In the genomic region with DNA sequence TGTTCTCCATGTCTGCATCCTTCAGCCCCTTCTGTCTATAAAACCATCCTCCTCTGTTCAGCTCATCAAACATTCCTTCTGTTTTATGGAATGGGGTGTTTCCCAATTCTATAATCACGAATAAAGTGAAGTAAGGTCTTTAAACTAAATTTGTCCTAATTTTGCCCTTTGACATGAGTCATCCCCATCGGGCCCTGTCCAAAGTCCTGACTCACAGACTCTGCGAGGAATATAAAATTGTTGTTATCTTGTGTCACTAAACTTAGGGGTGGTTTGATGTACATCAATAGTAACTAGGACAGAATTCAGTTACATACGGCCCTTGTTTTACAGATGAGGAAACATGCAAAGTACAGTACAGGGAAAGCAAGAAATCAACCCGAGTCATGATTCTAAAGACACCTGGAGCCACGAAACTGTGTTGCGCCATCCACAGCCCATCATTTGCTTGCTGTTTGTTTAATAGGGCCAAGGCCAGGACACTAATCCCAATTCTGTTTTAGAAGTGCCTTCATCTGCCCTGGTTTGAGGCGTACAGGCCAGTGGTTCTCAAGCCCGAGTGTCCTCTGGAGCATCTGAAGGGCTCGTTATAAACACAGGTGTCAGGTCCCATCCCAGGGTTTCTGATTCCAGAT, we compare ENCODE assay signal across 9 cellular contexts. TPM values are rescaled to one million over a fixed set of nuclear protein-coding genes. Genes with fewer than 3 reads are reported as not detected.
DNase-seq lines count a peak whose midpoint lies in the region; ATAC-seq and TF ChIP-seq lines count a peak whose summit lies in the region.
"Had no signal": no experiment of that assay in that cellular context is flagged by ENCODE, and none has a peak within 500 bp of the region (broad histone marks: within the 10 kb centered on the region; RNA-seq: fewer than 3 reads in every experiment).

No MANE protein-coding gene starts in this region.

- H3K27ac ChIP-seq in tibial artery: peak overlapping the region; percentile 93 to 96

- no peaks in the 10 kb centered on the region for H3K36me3 ChIP-seq in tibial artery

- peaks cover 33% of the 10 kb centered on the region for H3K4me1 Mint-ChIP-seq in activated T-helper 1 cell treated with anti-CD3 and anti-CD28 coated beads, Interleukin-12 subunit alpha, Interleukin-12 subunit beta, Interleukin-2, Interleukin-4 antibody, amounts not matched to agents 30 ng/mL and 10 ng/mL and 1 ng/mL, durations not matched to agents 14 hours and 24 hours and 36 hours (ENCODE audit: low read depth)

- H3K27ac Mint-ChIP-seq in activated T-helper 1 cell treated with anti-CD3 and anti-CD28 coated beads, Interleukin-12 subunit alpha, Interleukin-12 subunit beta, Interleukin-2, Interleukin-4 antibody, amounts not matched to agents 30 ng/mL and 10 ng/mL and 1 ng/mL, durations not matched to agents 14 hours and 24 hours and 36 hours: no peak overlapping the region

- in situ Hi-C loops in G401 (cut with HindIII; ENCODE audit: low sequenced_read_pairs): no loop called here

- no peaks in the 10 kb centered on the region for H3K9me3 ChIP-seq in tibial artery

- TF ChIP-seq CTCF in tibial artery (IDR thresholded peaks at IDR 0.05): no peak

- intact Hi-C loops in activated T-helper 1 cell treated with anti-CD3 and anti-CD28 coated beads, Interleukin-12 subunit alpha, Interleukin-12 subunit beta, Interleukin-2, Interleukin-4 antibody, amounts not matched to agents 30 ng/mL and 10 ng/mL and 1 ng/mL, durations not matched to agents 14 hours and 24 hours and 36 hours (cut with micrococcal nuclease): loop anchor here (5.0 kb wide), 2 partner anchors 123 to 257 kb away; no protein-coding TSS in a partner anchor
- intact Hi-C loops in tibial artery (cut with DNase I; ENCODE audit: low total_unique reads): loop anchor here (5.0 to 10.0 kb wide), 2 partner anchors 180 to 197 kb away; no protein-coding TSS in a partner anchor

- H3K27me3 ChIP-seq in tibial artery: no peaks in the 10 kb centered on the region

- H3K4me1 ChIP-seq in tibial artery: peaks cover 10 to 85% (median 71%) of the 10 kb centered on the region in 4 donors

- peak overlapping the region; percentile 78 for H3K4me3 Mint-ChIP-seq in activated T-helper 1 cell treated with anti-CD3 and anti-CD28 coated beads, Interleukin-12 subunit alpha, Interleukin-12 subunit beta, Interleukin-2, Interleukin-4 antibody, amounts not matched to agents 30 ng/mL and 10 ng/mL and 1 ng/mL, durations not matched to agents 14 hours and 24 hours and 36 hours

- peaks cover 31% of the 10 kb centered on the region for H3K27me3 Mint-ChIP-seq in activated T-helper 1 cell treated with anti-CD3 and anti-CD28 coated beads, Interleukin-12 subunit alpha, Interleukin-12 subunit beta, Interleukin-2, Interleukin-4 antibody, amounts not matched to agents 30 ng/mL and 10 ng/mL and 1 ng/mL, durations not matched to agents 14 hours and 24 hours and 36 hours (ENCODE audit: insufficient read depth)

- H3K36me3 Mint-ChIP-seq in activated T-helper 1 cell treated with anti-CD3 and anti-CD28 coated beads, Interleukin-12 subunit alpha, Interleukin-12 subunit beta, Interleukin-2, Interleukin-4 antibody, amounts not matched to agents 30 ng/mL and 10 ng/mL and 1 ng/mL, durations not matched to agents 14 hours and 24 hours and 36 hours (ENCODE audit: low read depth): peaks cover 8% of the 10 kb centered on the region

- peak overlapping the region in 1 of 2 donors; percentile 67 for H3K4me3 ChIP-seq in tibial artery

- peak; percentile 41 for DNase-seq in activated effector memory CD4-positive, alpha-beta T cell treated with anti-CD3 and anti-CD28 coated beads, Interleukin-2, amount 50 U/mL, for 16 hours
- DNase-seq in activated effector memory CD4-positive, alpha-beta T cell treated with Interleukin-2 at 50 U/mL for 16 hours: no peak
- no peak for DNase-seq in activated T-helper 1 cell treated with anti-CD3 and anti-CD28 coated beads, Interleukin-12 subunit alpha, Interleukin-12 subunit beta, Interleukin-2, Interleukin-4 antibody, amounts not matched to agents 30 ng/mL and 10 ng/mL and 1 ng/mL, durations not matched to agents 14 hours and 24 hours and 36 hours (ENCODE audit: low spot score)
- peak; percentile 31 for DNase-seq in kidney tubule cell (ENCODE audit: low spot score)
- peak; percentile 9 to 51 for DNase-seq in tibial artery
- DNase-seq in G401 (ENCODE audit: low spot score): no peak
- no peak for DNase-seq in kidney glomerular epithelial cell (lab: John Stamatoyannopoulos, UW)
- DNase-seq: NCI-H1092 treated with DMSO at 0.1 percent for 48 hours had no signal

- no peaks in the 10 kb centered on the region for H3K9me3 Mint-ChIP-seq in activated T-helper 1 cell treated with anti-CD3 and anti-CD28 coated beads, Interleukin-12 subunit alpha, Interleukin-12 subunit beta, Interleukin-2, Interleukin-4 antibody, amounts not matched to agents 30 ng/mL and 10 ng/mL and 1 ng/mL, durations not matched to agents 14 hours and 24 hours and 36 hours

- ATAC-seq in HG02610 (IDR thresholded peaks at IDR 0.05; ENCODE audit: unreplicated experiment): no peak

RNA-seq across cellular contexts. Expression of a gene that starts 2.8 kb away (rescaled TPM):
- 11.7 and 12.7 TPM in 2 replicates for total RNA-seq in activated T-helper 1 cell treated with anti-CD3 and anti-CD28 coated beads, Interleukin-12 subunit alpha, Interleukin-12 subunit beta, Interleukin-2, Interleukin-4 antibody, amounts not matched to agents 30 ng/mL and 10 ng/mL and 1 ng/mL, durations not matched to agents 14 hours and 24 hours and 36 hours
- total RNA-seq in G401 (2014; rRNA removed; shearing (Covaris generic)): not detected in 2 replicates

RNA-seq across cellular contexts. Expression of a gene that starts 26.8 kb away (rescaled TPM):
- total RNA-seq in activated T-helper 1 cell treated with anti-CD3 and anti-CD28 coated beads, Interleukin-12 subunit alpha, Interleukin-12 subunit beta, Interleukin-2, Interleukin-4 antibody, amounts not matched to agents 30 ng/mL and 10 ng/mL and 1 ng/mL, durations not matched to agents 14 hours and 24 hours and 36 hours: not detected in 2 replicates
- total RNA-seq in G401 (2014; rRNA removed; shearing (Covaris generic)): not detected in 2 replicates

Comparison
In these comparisons a context has a peak if more than half of its experiments do, and no peak if none do; other contexts are left out.
1. DNase-seq: peak in activated effector memory CD4-positive, alpha-beta T cell treated with anti-CD3 and anti-CD28 coated beads, Interleukin-2, amount 50 U/mL, for 16 hours (single experiment), kidney tubule cell (single experiment) and tibial artery (2 of 2); none in activated effector memory CD4-positive, alpha-beta T cell treated with Interleukin-2 at 50 U/mL for 16 hours (single experiment), activated T-helper 1 cell treated with anti-CD3 and anti-CD28 coated beads, Interleukin-12 subunit alpha, Interleukin-12 subunit beta, Interleukin-2, Interleukin-4 antibody, amounts not matched to agents 30 ng/mL and 10 ng/mL and 1 ng/mL, durations not matched to agents 14 hours and 24 hours and 36 hours (single experiment), G401 (single experiment) and kidney glomerular epithelial cell (single experiment).
2. RNA of a gene that starts 2.8 kb away (total RNA-seq): 11.7 to 12.7 TPM in activated T-helper 1 cell treated with anti-CD3 and anti-CD28 coated beads, Interleukin-12 subunit alpha, Interleukin-12 subunit beta, Interleukin-2, Interleukin-4 antibody, amounts not matched to agents 30 ng/mL and 10 ng/mL and 1 ng/mL, durations not matched to agents 14 hours and 24 hours and 36 hours; not detected in G401; every median in the first group is over 10 times any median in the second.